8 cellular contexts compared by ENCODE assay signal in the genomic region with DNA sequence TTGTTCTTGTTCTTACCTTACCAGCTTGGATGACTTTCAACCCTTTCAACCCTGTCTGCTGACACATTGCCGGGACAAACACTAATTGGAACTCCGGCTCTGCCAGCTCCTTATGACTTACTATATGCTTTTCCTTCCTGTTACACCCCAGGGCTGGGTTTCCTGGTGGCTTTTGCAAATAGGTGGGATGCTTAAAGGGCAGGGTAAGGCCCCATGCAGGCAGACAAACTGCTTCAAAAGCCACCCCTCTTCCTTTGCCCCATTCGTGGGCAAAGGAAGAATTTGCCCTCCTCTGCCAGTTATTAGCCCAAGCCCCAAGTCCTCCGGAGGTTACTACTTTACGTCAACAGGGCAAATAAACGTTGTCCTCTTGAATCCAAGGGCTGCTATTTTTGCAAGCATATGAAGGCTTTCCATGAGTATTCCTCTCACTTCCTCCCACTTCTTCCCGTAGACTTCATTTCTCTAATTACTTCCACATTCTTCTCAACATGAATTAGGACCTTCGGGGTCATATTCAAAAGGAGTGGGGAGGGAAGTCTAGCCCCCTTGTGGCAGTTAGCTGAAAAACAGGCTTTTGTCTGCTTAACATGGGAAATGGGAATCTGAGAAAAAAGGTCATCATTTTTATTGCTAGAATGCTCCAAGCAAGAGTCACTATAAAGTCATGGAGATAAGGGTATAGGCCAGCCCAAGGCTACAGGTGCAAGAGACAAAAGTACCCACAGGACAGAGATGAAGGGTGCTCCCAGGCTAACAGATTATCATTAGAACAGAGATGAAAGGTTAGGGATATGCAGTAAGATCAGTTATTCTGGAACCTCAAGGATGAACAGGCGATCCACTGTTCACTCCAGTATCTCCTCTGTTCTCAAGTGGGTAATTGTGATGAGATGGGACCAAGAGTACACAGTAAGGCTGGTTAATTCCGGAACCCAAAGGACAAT. TPM values are rescaled to one million over a fixed set of nuclear protein-coding genes. Genes with fewer than 3 reads are reported as not detected.
A peak's percentile ranks its signal among the peaks of the same experiment; 100 is the strongest.
DNase-seq lines count a peak whose midpoint lies in the region; ATAC-seq and TF ChIP-seq lines count a peak whose summit lies in the region.

No MANE protein-coding gene starts in this region.

- H3K27ac ChIP-seq in Karpas-422 (ENCODE audit: low read length) (no peak overlapping the region), sigmoid colon (peak overlapping the region in 2 of 4 donors; percentile 1 to 48)

- H3K36me3 Mint-ChIP-seq in T-helper 17 cell (ENCODE audit: low read depth): peaks cover 2% of the 10 kb centered on the region
- H3K36me3 Mint-ChIP-seq in activated T-helper 17 cell treated with anti-CD3 and anti-CD28 coated beads, Interleukin-2, amount 50 U/mL, for 72 hours (ENCODE audit: low read depth): no peaks in the 10 kb centered on the region

- no peaks in the 10 kb centered on the region for H3K27me3 ChIP-seq in Karpas-422 (ENCODE audit: low read length)
- H3K27me3 ChIP-seq in sigmoid colon: no peaks in the 10 kb centered on the region

- no peaks in the 10 kb centered on the region for H3K4me1 Mint-ChIP-seq in T-helper 17 cell
- H3K4me1 Mint-ChIP-seq in activated T-helper 17 cell treated with anti-CD3 and anti-CD28 coated beads, Interleukin-2, amount 50 U/mL, for 72 hours: no peaks in the 10 kb centered on the region

- H3K4me1 ChIP-seq in Karpas-422 (ENCODE audit: low read length) (peaks cover 5% of the 10 kb centered on the region; the same call in 1 of the 2 replicates), sigmoid colon (peaks cover 0 to 27% (median 19%) of the 10 kb centered on the region in 4 donors)

- H3K9ac ChIP-seq in Karpas-422 (ENCODE audit: low read length): no peak overlapping the region

- H3K4me3 ChIP-seq in Karpas-422 (ENCODE audit: low read length) (no peak overlapping the region), sigmoid colon (no peak overlapping the region)

- intact Hi-C loops in Right ventricle myocardium superior (cut with DNase I) (loop anchor here (5.0 kb wide), 1 partner anchor 90 kb away; no protein-coding TSS in a partner anchor), sigmoid colon (cut with DNase I) (loop anchor here (5.0 kb wide), 2 partner anchors 50 to 90 kb away; no protein-coding TSS in a partner anchor)

- peak; percentile 15 to 70 (median 58) for TF ChIP-seq CTCF in sigmoid colon (IDR thresholded peaks at IDR 0.05)

- TF ChIP-seq POLR2A in sigmoid colon (IDR thresholded peaks at IDR 0.05): no peak

- no peak overlapping the region for H3K4me3 Mint-ChIP-seq in T-helper 17 cell
- no peak overlapping the region for H3K4me3 Mint-ChIP-seq in activated T-helper 17 cell treated with anti-CD3 and anti-CD28 coated beads, Interleukin-2, amount 50 U/mL, for 72 hours

- peaks cover 49% of the 10 kb centered on the region for H3K27me3 Mint-ChIP-seq in T-helper 17 cell
- peaks cover 27% of the 10 kb centered on the region for H3K27me3 Mint-ChIP-seq in activated T-helper 17 cell treated with anti-CD3 and anti-CD28 coated beads, Interleukin-2, amount 50 U/mL, for 72 hours

- 31 to 51% methylated on average over 10 of the region's 10 CpGs for WGBS in sigmoid colon, 2 donors

- no peaks in the 10 kb centered on the region for H3K9me2 ChIP-seq in Karpas-422 (replicated peaks; ENCODE audit: insufficient read depth, low read length)

- ATAC-seq in T-helper 17 cell: no peak
- ATAC-seq in Right ventricle myocardium superior (ENCODE audit: poor library complexity): peak; percentile 76
- ATAC-seq in GM19455 (IDR thresholded peaks at IDR 0.05; ENCODE audit: unreplicated experiment): no peak
- no peak for ATAC-seq in activated T-helper 17 cell treated with anti-CD3 and anti-CD28 coated beads, Interleukin-2, amount 50 U/mL, for 72 hours (replicated peaks)

- H3K9me3 Mint-ChIP-seq in activated T-helper 17 cell treated with anti-CD3 and anti-CD28 coated beads, Interleukin-2, amount 50 U/mL, for 72 hours: no peaks in the 10 kb centered on the region

- no peaks in the 10 kb centered on the region for H4K20me1 ChIP-seq in Karpas-422 (ENCODE audit: insufficient read depth, low read depth, low read length)

- no peaks in the 10 kb centered on the region for H3K9me3 ChIP-seq in Karpas-422 (ENCODE audit: low read length)
- no peaks in the 10 kb centered on the region for H3K9me3 ChIP-seq in T-helper 17 cell (ENCODE audit: control insufficient read depth, low read length, poor library complexity, severe bottlenecking)
- H3K9me3 ChIP-seq in sigmoid colon: no peaks in the 10 kb centered on the region

- H3K79me2 ChIP-seq in Karpas-422 (ENCODE audit: low read length): no peaks in the 10 kb centered on the region

- DNase-seq in NCI-H2107 treated with DMSO at 0.1 percent for 48 hours (lab: John Stamatoyannopoulos, UW; ENCODE audit: unreplicated experiment) (peak; percentile 21), NCI-H2107 (lab: John Stamatoyannopoulos, UW) (no peak), Karpas-422 (peak; percentile 78), T-helper 17 cell (no peak), Right ventricle myocardium superior (no peak), sigmoid colon (peak; percentile 68)

- no peak for TF ChIP-seq EP300 in sigmoid colon (IDR thresholded peaks at IDR 0.05)

- H3K4me2 ChIP-seq in Karpas-422 (ENCODE audit: low read depth, low read length, poor library complexity, severe bottlenecking): no peak overlapping the region

- no peak overlapping the region for H2AFZ ChIP-seq in Karpas-422 (ENCODE audit: low read length)

- peak overlapping the region; percentile 3 for H3K27ac Mint-ChIP-seq in T-helper 17 cell
- H3K27ac Mint-ChIP-seq in activated T-helper 17 cell treated with anti-CD3 and anti-CD28 coated beads, Interleukin-2, amount 50 U/mL, for 72 hours: no peak overlapping the region

- H3K36me3 ChIP-seq in Karpas-422 (ENCODE audit: insufficient read depth, low read length) (no peaks in the 10 kb centered on the region), sigmoid colon (no peaks in the 10 kb centered on the region)

RNA-seq across cellular contexts. Expression of a gene that starts 56.3 kb away (rescaled TPM):
- not detected in 2 replicates for total RNA-seq in Karpas-422 (2014; rRNA removed; shearing (Covaris generic); ENCODE audit: low replicate concordance)
- total RNA-seq in T-helper 17 cell (10 to 100 TPM in 1 of 2 donors, 1 to 10 TPM in 1; 1.1 to 17.4 TPM), Right ventricle myocardium superior (209 TPM), sigmoid colon (100 to 1,000 TPM; 266 to 653 (median 320) TPM)
- 10 to 100 TPM in 2 of 3 donors, 1 to 10 TPM in 1; 8.1 to 56.2 (median 24.6) TPM for polyA plus RNA-seq in sigmoid colon
- total RNA-seq in activated T-helper 17 cell treated with anti-CD3 and anti-CD28 coated beads, Interleukin-2, amount 50 U/mL, for 72 hours: 1 to 10 TPM; 1.4 to 2.6 TPM

Comparison
In these comparisons a context has a peak if more than half of its experiments do, and no peak if none do; other contexts are left out.
1. DNase-seq: peak in NCI-H2107 treated with DMSO at 0.1 percent for 48 hours (single experiment), Karpas-422 (single experiment) and sigmoid colon (single experiment); none in NCI-H2107 (single experiment), T-helper 17 cell (0 of 3) and Right ventricle myocardium superior (single experiment).
2. RNA of a gene that starts 56.3 kb away (total RNA-seq): 266 to 653 TPM in sigmoid colon and 209 TPM in Right ventricle myocardium superior (single experiment); 1.1 to 17.4 TPM in T-helper 17 cell, 1.4 to 2.6 TPM in activated T-helper 17 cell treated with anti-CD3 and anti-CD28 coated beads, Interleukin-2, amount 50 U/mL, for 72 hours and not detected in Karpas-422; every median in the first group is over 10 times any median in the second.